9 cellular contexts compared by ENCODE assay signal in the genomic region with DNA sequence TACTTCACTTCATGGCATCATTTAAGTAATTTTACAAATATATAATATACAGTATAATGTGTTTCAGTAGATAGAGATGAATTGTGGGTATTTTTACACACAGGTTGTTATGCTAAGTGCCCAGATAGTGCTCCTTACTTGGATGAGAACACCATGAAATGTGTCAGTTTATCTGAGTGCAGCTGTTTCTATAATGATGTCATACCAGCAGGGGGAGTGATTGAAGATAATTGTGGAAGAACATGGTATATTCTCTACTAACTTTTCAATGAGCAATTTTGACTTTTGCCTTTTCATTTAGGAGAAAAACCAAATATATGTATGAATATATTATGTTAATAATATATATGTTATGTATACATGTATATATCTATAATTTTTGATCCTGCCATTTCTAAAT.
DNase-seq lines count a peak whose midpoint lies in the region; ATAC-seq and TF ChIP-seq lines count a peak whose summit lies in the region.
"Had no signal": no experiment of that assay in that cellular context is flagged by ENCODE, and none has a peak within 500 bp of the region (broad histone marks: within the 10 kb centered on the region; RNA-seq: fewer than 3 reads in every experiment).

No MANE protein-coding gene starts in this region.

- H4K20me1 ChIP-seq in Loucy (ENCODE audit: insufficient read depth, low read length, poor library complexity, severe bottlenecking): no peaks in the 10 kb centered on the region

- no peak overlapping the region for H3K27ac Mint-ChIP-seq in endothelial cell (ENCODE audit: unreplicated experiment)
- no peak overlapping the region for H3K27ac Mint-ChIP-seq in activated CD4-positive, alpha-beta T cell treated with anti-CD3 and anti-CD28 coated beads for 36 hours
- H3K27ac Mint-ChIP-seq: activated naive CD8-positive, alpha-beta T cell treated with anti-CD3 and anti-CD28 coated beads, Interleukin-2, amount 10 ng/mL, durations not matched to agents 7 days and 5 days had no signal

- no peaks in the 10 kb centered on the region for H3K27me3 ChIP-seq in Loucy (ENCODE audit: insufficient read depth, low read length, poor library complexity, severe bottlenecking)

- H3K9me2 ChIP-seq in Loucy (replicated peaks; ENCODE audit: low read depth, low read length): no peaks in the 10 kb centered on the region

- H3K9ac ChIP-seq in Loucy (ENCODE audit: low read depth, low read length, poor library complexity, severe bottlenecking): no peak overlapping the region

- no peaks in the 10 kb centered on the region for H3F3A ChIP-seq in Loucy (ENCODE audit: low read depth)

- TF ChIP-seq CTCF in AG10803 (conservative IDR thresholded peaks at IDR 0.05; ENCODE audit: low read length) (peak; percentile 55), Loucy (conservative IDR thresholded peaks at IDR 0.05; ENCODE audit: low read length) (peak; percentile 62), endothelial cell (IDR thresholded peaks at IDR 0.05; ENCODE audit: unreplicated experiment) (peak; percentile 28)

- H3K36me3 ChIP-seq in Loucy (ENCODE audit: insufficient read depth, low read length): no peaks in the 10 kb centered on the region

- no peaks in the 10 kb centered on the region for H3K27me3 Mint-ChIP-seq in endothelial cell (ENCODE audit: unreplicated experiment)
- H3K27me3 Mint-ChIP-seq in activated CD4-positive, alpha-beta T cell treated with anti-CD3 and anti-CD28 coated beads for 36 hours: no peaks in the 10 kb centered on the region
- H3K27me3 Mint-ChIP-seq: activated naive CD8-positive, alpha-beta T cell treated with anti-CD3 and anti-CD28 coated beads, Interleukin-2, amount 10 ng/mL, durations not matched to agents 7 days and 5 days had no signal

- intact Hi-C loops in Right ventricle myocardium superior (cut with DNase I): no loop called here
- intact Hi-C loops in activated CD4-positive, alpha-beta T cell treated with anti-CD3 and anti-CD28 coated beads for 36 hours (cut with DNase I, micrococcal nuclease): no loop called here

- POLR2A ChIA-PET in activated CD4-positive, alpha-beta T cell treated with anti-CD3 and anti-CD28 coated beads for 36 hours (lab: Charles Lee): no interaction called here

- H3K79me2 ChIP-seq in Loucy (ENCODE audit: insufficient read depth, low read length): no peaks in the 10 kb centered on the region

- H3K9me3 ChIP-seq in Loucy (ENCODE audit: insufficient read depth, low read depth, low read length): no peaks in the 10 kb centered on the region

- DNase-seq in AG10803 (ENCODE audit: low read depth) (peak; percentile 6), endothelial cell (ENCODE audit: low spot score) (no peak), ecto neural progenitor cell (ENCODE audit: low spot score) (no peak), Right ventricle myocardium superior (no peak), 8988T (no peak)
- no peak for DNase-seq in activated CD4-positive, alpha-beta T cell treated with anti-CD3 and anti-CD28 coated beads for 36 hours
- DNase-seq: activated naive CD8-positive, alpha-beta T cell treated with anti-CD3 and anti-CD28 coated beads, Interleukin-2, amount 10 ng/mL, durations not matched to agents 7 days and 5 days had no signal

- H2AFZ ChIP-seq in Loucy (ENCODE audit: low read length): no peak overlapping the region

- H3K36me3 Mint-ChIP-seq in endothelial cell (ENCODE audit: low read depth, unreplicated experiment): no peaks in the 10 kb centered on the region
- H3K36me3 Mint-ChIP-seq in activated CD4-positive, alpha-beta T cell treated with anti-CD3 and anti-CD28 coated beads for 36 hours (ENCODE audit: low read depth): no peaks in the 10 kb centered on the region
- H3K36me3 Mint-ChIP-seq: activated naive CD8-positive, alpha-beta T cell treated with anti-CD3 and anti-CD28 coated beads, Interleukin-2, amount 10 ng/mL, durations not matched to agents 7 days and 5 days had no signal

- H3K4me3 ChIP-seq in AG10803 (ENCODE audit: low read length): no peak overlapping the region
- H3K4me3 ChIP-seq in Loucy (ENCODE audit: low read length, poor library complexity, severe bottlenecking): no peak overlapping the region

- ATAC-seq in GM19351 (IDR thresholded peaks at IDR 0.05; ENCODE audit: unreplicated experiment) (peak; percentile 84), Right ventricle myocardium superior (ENCODE audit: poor library complexity) (no peak)
- no peak for ATAC-seq in activated CD4-positive, alpha-beta T cell treated with anti-CD3 and anti-CD28 coated beads for 36 hours

- no peaks in the 10 kb centered on the region for H3K4me1 ChIP-seq in Loucy (ENCODE audit: insufficient read depth, low read length, poor library complexity, severe bottlenecking)

- H3K9me3 Mint-ChIP-seq in endothelial cell (ENCODE audit: unreplicated experiment): no peaks in the 10 kb centered on the region
- no peaks in the 10 kb centered on the region for H3K9me3 Mint-ChIP-seq in activated CD4-positive, alpha-beta T cell treated with anti-CD3 and anti-CD28 coated beads for 36 hours (ENCODE audit: low read depth)

- no peaks in the 10 kb centered on the region for H3K4me1 Mint-ChIP-seq in endothelial cell (ENCODE audit: unreplicated experiment)
- H3K4me1 Mint-ChIP-seq in activated CD4-positive, alpha-beta T cell treated with anti-CD3 and anti-CD28 coated beads for 36 hours: no peaks in the 10 kb centered on the region
- H3K4me1 Mint-ChIP-seq: activated naive CD8-positive, alpha-beta T cell treated with anti-CD3 and anti-CD28 coated beads, Interleukin-2, amount 10 ng/mL, durations not matched to agents 7 days and 5 days had no signal

- no peak overlapping the region for H3K4me2 ChIP-seq in Loucy (ENCODE audit: low read depth, low read length, poor library complexity, severe bottlenecking)

- no peak overlapping the region for H3K4me3 Mint-ChIP-seq in endothelial cell (ENCODE audit: unreplicated experiment)
- no peak overlapping the region for H3K4me3 Mint-ChIP-seq in activated CD4-positive, alpha-beta T cell treated with anti-CD3 and anti-CD28 coated beads for 36 hours
- H3K4me3 Mint-ChIP-seq: activated naive CD8-positive, alpha-beta T cell treated with anti-CD3 and anti-CD28 coated beads, Interleukin-2, amount 10 ng/mL, durations not matched to agents 7 days and 5 days had no signal

- CTCF ChIA-PET in activated CD4-positive, alpha-beta T cell treated with anti-CD3 and anti-CD28 coated beads for 36 hours (lab: Charles Lee): no interaction called here
